Comparison of ENCODE assay signal across 8 cellular contexts in the genomic region with DNA sequence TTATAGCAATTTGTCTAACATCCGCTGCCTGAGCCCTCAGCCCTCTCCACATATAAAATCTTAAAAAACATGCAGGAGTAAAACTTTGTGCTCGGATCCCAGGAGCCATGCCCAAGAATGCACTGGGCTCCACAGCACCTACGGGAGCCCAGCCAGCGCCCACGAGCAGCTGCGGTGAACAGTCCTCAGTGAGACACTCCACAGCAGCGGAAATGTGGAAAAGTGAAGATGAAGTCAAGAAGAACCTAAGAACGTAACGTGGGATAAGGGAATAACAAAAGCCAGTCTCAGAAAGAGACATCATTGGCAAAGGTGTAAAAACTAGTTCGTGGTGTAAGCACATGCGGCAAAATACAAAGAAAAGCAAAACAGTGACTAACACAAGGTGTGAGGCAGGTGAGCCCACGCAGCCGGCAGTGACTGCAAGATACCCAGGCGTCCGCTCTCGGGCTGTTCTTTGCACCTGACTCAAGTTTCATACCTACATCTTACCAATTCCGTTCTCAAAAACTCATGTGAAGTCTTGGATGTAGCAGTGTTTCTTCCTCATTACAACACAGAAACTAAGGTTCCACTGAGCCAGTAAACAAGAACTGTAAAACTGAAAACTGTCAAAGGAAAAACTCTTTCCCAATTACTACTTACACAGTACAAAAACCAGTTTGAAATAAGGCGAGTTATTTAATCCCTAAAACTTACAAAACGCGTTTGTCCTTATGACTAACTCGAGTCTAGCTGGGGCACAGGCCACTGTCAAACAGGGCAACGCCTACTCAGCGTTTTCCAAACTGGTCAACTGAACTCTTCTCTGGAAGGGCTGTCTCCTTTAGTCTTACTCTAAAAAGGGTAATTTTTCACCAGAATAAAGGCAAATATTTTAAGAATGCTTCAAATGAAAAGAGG. TPM values are rescaled to one million over a fixed set of nuclear protein-coding genes. Genes with fewer than 3 reads are reported as not detected.
DNase-seq lines count a peak whose midpoint lies in the region; ATAC-seq and TF ChIP-seq lines count a peak whose summit lies in the region.

No MANE protein-coding gene starts in this region.

- no peak for TF ChIP-seq CTCF in brain microvascular endothelial cell (IDR thresholded peaks at IDR 0.05; ENCODE audit: low read depth, low read length, missing control alignments)

- peaks cover 23% of the 10 kb centered on the region for H3K36me3 Mint-ChIP-seq in T-helper 1 cell treated with Interleukin-12 subunit alpha and Interleukin-12 subunit beta and Interleukin-4 antibody, amounts not matched to agents 30 μg/mL and 1 μg/mL, for 36 hours (ENCODE audit: low read depth)

- H3K4me3 ChIP-seq in brain microvascular endothelial cell (ENCODE audit: low read depth, low read length) (peak overlapping the region; percentile 58), mesodermal cell (ENCODE audit: extremely low read depth, insufficient read depth, low read length, poor library complexity, severe bottlenecking) (peak overlapping the region; percentile 61)

- H3K27me3 ChIP-seq in brain microvascular endothelial cell (replicated peaks), result no peaks in the 10 kb centered on the region

- H3K4me1 Mint-ChIP-seq in T-helper 1 cell treated with Interleukin-12 subunit alpha and Interleukin-12 subunit beta and Interleukin-4 antibody, amounts not matched to agents 30 μg/mL and 1 μg/mL, for 36 hours (ENCODE audit: low read depth), result peaks cover 36% of the 10 kb centered on the region

- H3K9me3 ChIP-seq in mesodermal cell (ENCODE audit: control insufficient read depth, low read length), result peaks cover 18% of the 10 kb centered on the region

- no peaks in the 10 kb centered on the region for H3K27me3 Mint-ChIP-seq in T-helper 1 cell treated with Interleukin-12 subunit alpha and Interleukin-12 subunit beta and Interleukin-4 antibody, amounts not matched to agents 30 μg/mL and 1 μg/mL, for 36 hours (ENCODE audit: low read depth)

- peaks cover 6% of the 10 kb centered on the region for H3K9me3 Mint-ChIP-seq in T-helper 1 cell treated with Interleukin-12 subunit alpha and Interleukin-12 subunit beta and Interleukin-4 antibody, amounts not matched to agents 30 μg/mL and 1 μg/mL, for 36 hours

- H3K4me3 Mint-ChIP-seq in T-helper 1 cell treated with Interleukin-12 subunit alpha and Interleukin-12 subunit beta and Interleukin-4 antibody, amounts not matched to agents 30 μg/mL and 1 μg/mL, for 36 hours, result peak overlapping the region; percentile 81

- peak overlapping the region; percentile 76 for H3K27ac Mint-ChIP-seq in T-helper 1 cell treated with Interleukin-12 subunit alpha and Interleukin-12 subunit beta and Interleukin-4 antibody, amounts not matched to agents 30 μg/mL and 1 μg/mL, for 36 hours

- no peak for ATAC-seq in GM18519 (IDR thresholded peaks at IDR 0.05; ENCODE audit: low FRiP score, unreplicated experiment)

- peak; percentile 47 for DNase-seq in HCEC 1CT
- DNase-seq in brain microvascular endothelial cell, result no peak
- DNase-seq in stimulated activated CD8-positive, alpha-beta memory T cell treated with anti-CD3 and anti-CD28 coated beads, Interleukin-7, amount 100 ng/mL, for 24 hours (ENCODE audit: low read depth), result peak; percentile 37
- no peak for DNase-seq in NCI-H748 (lab: John Stamatoyannopoulos, UW; ENCODE audit: unreplicated experiment)
- no peak for DNase-seq in middle frontal gyrus (ENCODE audit: extremely low spot score, low spot score)

- no peaks in the 10 kb centered on the region for H3K36me3 ChIP-seq in brain microvascular endothelial cell (replicated peaks)
- peaks cover 68% of the 10 kb centered on the region for H3K36me3 ChIP-seq in mesodermal cell (ENCODE audit: control insufficient read depth, insufficient read depth, low read length)

- 69 to 77% methylated on average over 19 to 21 of the region's 23 CpGs for WGBS in mesodermal cell (ENCODE audit: insufficient coverage in 2 of 2), 2 experiments

- in situ Hi-C loops in brain microvascular endothelial cell (cut with HindIII; ENCODE audit: low pct_ligation_motif_present, low sequenced_read_pairs), result no loop called here

- H3K27ac ChIP-seq in brain microvascular endothelial cell (peak overlapping the region; percentile 16), mesodermal cell (ENCODE audit: low read depth, low read length, severe bottlenecking) (no peak overlapping the region)

- H3K4me1 ChIP-seq in mesodermal cell (ENCODE audit: control insufficient read depth, insufficient read depth, low read length, poor library complexity, severe bottlenecking), result peaks cover 7% of the 10 kb centered on the region

RNA-seq across cellular contexts. Expression of a gene that starts 1.7 kb away (rescaled TPM):
- 24.2 TPM for polyA plus RNA-seq in mesodermal cell (2013, experiment 1 of 2)
- 19.2 TPM for polyA plus RNA-seq in mesodermal cell (2013, experiment 2 of 2)

RNA-seq across cellular contexts. Expression of a gene that starts 55.5 kb away (rescaled TPM):
- 44.5 TPM for polyA plus RNA-seq in mesodermal cell (2013, experiment 1 of 2)
- polyA plus RNA-seq in mesodermal cell (2013, experiment 2 of 2), result 41.5 TPM

Comparison
In these comparisons a context has a peak if more than half of its experiments do, and no peak if none do; other contexts are left out.
1. DNase-seq: peak in HCEC 1CT (single experiment) and stimulated activated CD8-positive, alpha-beta memory T cell treated with anti-CD3 and anti-CD28 coated beads, Interleukin-7, amount 100 ng/mL, for 24 hours (single experiment); none in brain microvascular endothelial cell (single experiment), NCI-H748 (single experiment) and middle frontal gyrus (single experiment).